ENCODE assay signal across 8 cellular contexts in genomic region chr7:140638311-140638791, GRCh38. TPM values are rescaled to one million over a fixed set of nuclear protein-coding genes. Genes with fewer than 3 reads are reported as not detected.
A peak's percentile ranks its signal among the peaks of the same experiment; 100 is the strongest.
DNase-seq lines count a peak whose midpoint lies in the region; TF ChIP-seq lines count a peak whose summit lies in the region.
"Had no signal": no experiment of that assay in that cellular context is flagged by ENCODE, and none has a peak within 500 bp of the region (broad histone marks: within the 10 kb centered on the region; RNA-seq: fewer than 3 reads in every experiment).

No MANE protein-coding gene starts in this region.

- WGBS in tibial nerve, 2 donors = 55 to 57% methylated on average over 5 of the region's 5 CpGs

- H3K27ac ChIP-seq in HUES48 (ENCODE audit: low read depth, low read length) = peak overlapping the region; percentile 12
- peak overlapping the region in 3 of 4 donors; percentile 78 to 86 (median 78) for H3K27ac ChIP-seq in tibial nerve
- H3K27ac ChIP-seq in colonic mucosa = no peak overlapping the region

- H3K4me3 ChIP-seq in HUES48 (ENCODE audit: low read depth, low read length) = no peak overlapping the region
- peak overlapping the region in 1 of 4 donors; percentile 79 for H3K4me3 ChIP-seq in tibial nerve
- H3K4me3 ChIP-seq in colonic mucosa = no peak overlapping the region

- DNase-seq in ecto neural progenitor cell (ENCODE audit: low spot score) = peak; percentile 64
- DNase-seq in left kidney (ENCODE audit: low read depth, low spot score) = peak; percentile 46
- peak in 1 of 2 donors; percentile 21 for DNase-seq in tibial nerve (ENCODE audit: low spot score in 2 of 2)
- no peak for DNase-seq in colonic mucosa
- no peak for DNase-seq in NCI-H2227 treated with DMSO at 0.1 percent for 48 hours (lab: John Stamatoyannopoulos, UW)
- no peak for DNase-seq in activated T-helper 2 cell treated with anti-CD3 and anti-CD28 coated beads, Interferon-gamma antibody, Interleukin-2, Interleukin-4, amounts not matched to agents 10 μg/mL and 5 μg/mL and 100 μg/mL, durations not matched to agents 14 hours and 24 hours and 36 hours (ENCODE audit: low spot score)
- DNase-seq: NCI-H526 had no signal

- TF ChIP-seq POLR2A in tibial nerve (IDR thresholded peaks at IDR 0.05) = no peak

- peaks cover 10% of the 10 kb centered on the region for H3K4me1 Mint-ChIP-seq in activated T-helper 2 cell treated with anti-CD3 and anti-CD28 coated beads, Interferon-gamma antibody, Interleukin-2, Interleukin-4, amounts not matched to agents 10 μg/mL and 5 μg/mL and 100 μg/mL, durations not matched to agents 14 hours and 24 hours and 36 hours (ENCODE audit: low read depth)

- intact Hi-C loops in colonic mucosa (cut with DNase I) = no loop called here
- intact Hi-C loops in activated T-helper 2 cell treated with anti-CD3 and anti-CD28 coated beads, Interferon-gamma antibody, Interleukin-2, Interleukin-4, amounts not matched to agents 10 μg/mL and 5 μg/mL and 100 μg/mL, durations not matched to agents 14 hours and 24 hours and 36 hours (cut with micrococcal nuclease) = no loop called here

- no peak overlapping the region for H3K4me3 Mint-ChIP-seq in activated T-helper 2 cell treated with anti-CD3 and anti-CD28 coated beads, Interferon-gamma antibody, Interleukin-2, Interleukin-4, amounts not matched to agents 10 μg/mL and 5 μg/mL and 100 μg/mL, durations not matched to agents 14 hours and 24 hours and 36 hours (ENCODE audit: low read depth)

- H3K36me3 ChIP-seq in HUES48 (ENCODE audit: control insufficient read depth, insufficient read depth, low read length) = no peaks in the 10 kb centered on the region
- no peaks in the 10 kb centered on the region for H3K36me3 ChIP-seq in tibial nerve
- no peaks in the 10 kb centered on the region for H3K36me3 ChIP-seq in colonic mucosa

- H3K4me1 ChIP-seq in HUES48 (ENCODE audit: control insufficient read depth, insufficient read depth, low read length) = peaks cover 40% of the 10 kb centered on the region
- peaks cover 0 to 74% (median 26%) of the 10 kb centered on the region in 4 donors for H3K4me1 ChIP-seq in tibial nerve
- H3K4me1 ChIP-seq in colonic mucosa = no peaks in the 10 kb centered on the region

- H3K27me3 ChIP-seq in HUES48 (ENCODE audit: control insufficient read depth, insufficient read depth, low read length) (peaks cover 27% of the 10 kb centered on the region), tibial nerve (peaks cover 0 to 22% of the 10 kb centered on the region in 2 donors), colonic mucosa (peaks cover 11% of the 10 kb centered on the region)

- peak in 1 of 2 donors; percentile 23 for TF ChIP-seq EP300 in tibial nerve (IDR thresholded peaks at IDR 0.05)

- no peak for TF ChIP-seq CTCF in tibial nerve (IDR thresholded peaks at IDR 0.05)
- TF ChIP-seq CTCF in colonic mucosa (IDR thresholded peaks at IDR 0.05) = no peak

- H3K9ac ChIP-seq in HUES48 (ENCODE audit: low read depth, low read length) = no peak overlapping the region
- no peak overlapping the region for H3K9ac ChIP-seq in colonic mucosa (ENCODE audit: low read depth in 2 of 2, low read length in 2 of 2)

- peaks cover 54% of the 10 kb centered on the region for H3K27me3 Mint-ChIP-seq in activated T-helper 2 cell treated with anti-CD3 and anti-CD28 coated beads, Interferon-gamma antibody, Interleukin-2, Interleukin-4, amounts not matched to agents 10 μg/mL and 5 μg/mL and 100 μg/mL, durations not matched to agents 14 hours and 24 hours and 36 hours (ENCODE audit: low read depth)

- H3K9me3 ChIP-seq in HUES48 (ENCODE audit: control insufficient read depth, insufficient read depth, low read length) (no peaks in the 10 kb centered on the region), tibial nerve (no peaks in the 10 kb centered on the region), colonic mucosa (no peaks in the 10 kb centered on the region)

- no peaks in the 10 kb centered on the region for H3K36me3 Mint-ChIP-seq in activated T-helper 2 cell treated with anti-CD3 and anti-CD28 coated beads, Interferon-gamma antibody, Interleukin-2, Interleukin-4, amounts not matched to agents 10 μg/mL and 5 μg/mL and 100 μg/mL, durations not matched to agents 14 hours and 24 hours and 36 hours (ENCODE audit: low read depth)

- no peaks in the 10 kb centered on the region for H3K9me3 Mint-ChIP-seq in activated T-helper 2 cell treated with anti-CD3 and anti-CD28 coated beads, Interferon-gamma antibody, Interleukin-2, Interleukin-4, amounts not matched to agents 10 μg/mL and 5 μg/mL and 100 μg/mL, durations not matched to agents 14 hours and 24 hours and 36 hours

- no peak overlapping the region for H3K27ac Mint-ChIP-seq in activated T-helper 2 cell treated with anti-CD3 and anti-CD28 coated beads, Interferon-gamma antibody, Interleukin-2, Interleukin-4, amounts not matched to agents 10 μg/mL and 5 μg/mL and 100 μg/mL, durations not matched to agents 14 hours and 24 hours and 36 hours

RNA-seq across cellular contexts. Expression of gene DENND2A, which starts 2.3 kb away (rescaled TPM):
- total RNA-seq in tibial nerve (10 to 100 TPM; 18.3 to 28.0 (median 24.2) TPM), colonic mucosa (1 to 10 TPM; 7.4 to 9.2 TPM)
- total RNA-seq in activated T-helper 2 cell treated with anti-CD3 and anti-CD28 coated beads, Interferon-gamma antibody, Interleukin-2, Interleukin-4, amounts not matched to agents 10 μg/mL and 5 μg/mL and 100 μg/mL, durations not matched to agents 14 hours and 24 hours and 36 hours = not detected in 2 replicates

RNA-seq across cellular contexts. Expression of gene ADCK2, which starts 34.4 kb away (rescaled TPM):
- total RNA-seq in tibial nerve (10 to 100 TPM; 20.7 to 34.5 (median 26.7) TPM), colonic mucosa (10 to 100 TPM; 25.4 to 40.6 TPM)
- total RNA-seq in activated T-helper 2 cell treated with anti-CD3 and anti-CD28 coated beads, Interferon-gamma antibody, Interleukin-2, Interleukin-4, amounts not matched to agents 10 μg/mL and 5 μg/mL and 100 μg/mL, durations not matched to agents 14 hours and 24 hours and 36 hours = 26.3 and 29.9 TPM in 2 replicates

RNA-seq across cellular contexts. Expression of gene NDUFB2, which starts 58.2 kb away (rescaled TPM):
- total RNA-seq in tibial nerve = 100 to 1,000 TPM; 122 to 288 (median 162) TPM
- 100 to 1,000 TPM; 281 to 309 TPM for total RNA-seq in colonic mucosa
- 172 and 178 TPM in 2 replicates for total RNA-seq in activated T-helper 2 cell treated with anti-CD3 and anti-CD28 coated beads, Interferon-gamma antibody, Interleukin-2, Interleukin-4, amounts not matched to agents 10 μg/mL and 5 μg/mL and 100 μg/mL, durations not matched to agents 14 hours and 24 hours and 36 hours

Comparison
In these comparisons a context has a peak if more than half of its experiments do, and no peak if none do; other contexts are left out.
1. DNase-seq: peak in ecto neural progenitor cell (single experiment) and left kidney (single experiment); none in colonic mucosa (single experiment), NCI-H2227 treated with DMSO at 0.1 percent for 48 hours (single experiment) and activated T-helper 2 cell treated with anti-CD3 and anti-CD28 coated beads, Interferon-gamma antibody, Interleukin-2, Interleukin-4, amounts not matched to agents 10 μg/mL and 5 μg/mL and 100 μg/mL, durations not matched to agents 14 hours and 24 hours and 36 hours (single experiment).